1 cellular context compared by ENCODE assay signal in the genomic region with DNA sequence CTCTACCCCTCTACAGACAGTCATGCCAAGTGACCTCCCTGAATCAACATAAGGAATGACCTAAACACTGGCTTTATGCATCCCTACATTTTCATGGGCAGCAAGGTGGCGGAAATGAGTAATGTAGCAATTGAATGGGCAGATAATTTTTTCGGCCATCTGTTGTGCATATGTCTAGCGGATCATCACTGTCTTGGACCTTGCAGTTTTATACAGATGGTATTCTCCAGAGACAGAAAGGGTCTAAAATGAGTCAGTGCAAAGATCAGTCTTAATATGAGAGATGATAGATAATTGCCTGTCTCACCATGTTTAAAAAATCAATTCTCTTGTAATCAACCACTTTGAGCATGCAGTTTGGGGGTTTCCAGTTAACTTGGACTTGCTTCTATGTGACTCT.
TF ChIP-seq lines count a peak whose summit lies in the region.

No MANE protein-coding gene starts in this region.

TF ChIP-seq in SK-N-SH, 30 proteins besides CTCF, POLR2A, EP300 and RAD21 (continued from another document):
- TF ChIP-seq, protein P1, sequence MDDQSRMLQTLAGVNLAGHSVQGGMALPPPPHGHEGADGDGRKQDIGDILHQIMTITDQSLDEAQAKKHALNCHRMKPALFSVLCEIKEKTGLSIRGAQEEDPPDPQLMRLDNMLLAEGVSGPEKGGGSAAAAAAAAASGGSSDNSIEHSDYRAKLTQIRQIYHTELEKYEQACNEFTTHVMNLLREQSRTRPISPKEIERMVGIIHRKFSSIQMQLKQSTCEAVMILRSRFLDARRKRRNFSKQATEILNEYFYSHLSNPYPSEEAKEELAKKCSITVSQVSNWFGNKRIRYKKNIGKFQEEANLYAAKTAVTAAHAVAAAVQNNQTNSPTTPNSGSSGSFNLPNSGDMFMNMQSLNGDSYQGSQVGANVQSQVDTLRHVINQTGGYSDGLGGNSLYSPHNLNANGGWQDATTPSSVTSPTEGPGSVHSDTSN (IDR thresholded peaks at IDR 0.05) = peak; percentile 97
- TF ChIP-seq MXI1 (IDR thresholded peaks at IDR 0.05; ENCODE audit: low read depth, low read length) = no peak
- TF ChIP-seq FOXM1 (IDR thresholded peaks at IDR 0.05; ENCODE audit: low read depth) = peak; percentile 95
- peak; percentile 88 for TF ChIP-seq RCOR1 (IDR thresholded peaks at IDR 0.05; ENCODE audit: low read length)
- TF ChIP-seq FOXJ3 (CRISPR knock-in tag; IDR thresholded peaks at IDR 0.05) = peak; percentile 43; the same call in 1 of the 2 replicates
- TF ChIP-seq RFX5 (IDR thresholded peaks at IDR 0.05; ENCODE audit: low read length) = no peak
- TF ChIP-seq TAF1 (IDR thresholded peaks at IDR 0.05; ENCODE audit: borderline replicate concordance, low read depth, low read length) = no peak
- TF ChIP-seq JUND (IDR thresholded peaks at IDR 0.05) = peak; percentile 97
- peak; percentile 95 for TF ChIP-seq RXRA (IDR thresholded peaks at IDR 0.05; ENCODE audit: borderline replicate concordance, low read depth)
- peak; percentile 80 for TF ChIP-seq CHD2 (IDR thresholded peaks at IDR 0.05; ENCODE audit: low read length, partially characterized antibody)
- TF ChIP-seq SMC3 (IDR thresholded peaks at IDR 0.05; ENCODE audit: low read depth, low read length) = no peak
- TF ChIP-seq, protein P2, sequence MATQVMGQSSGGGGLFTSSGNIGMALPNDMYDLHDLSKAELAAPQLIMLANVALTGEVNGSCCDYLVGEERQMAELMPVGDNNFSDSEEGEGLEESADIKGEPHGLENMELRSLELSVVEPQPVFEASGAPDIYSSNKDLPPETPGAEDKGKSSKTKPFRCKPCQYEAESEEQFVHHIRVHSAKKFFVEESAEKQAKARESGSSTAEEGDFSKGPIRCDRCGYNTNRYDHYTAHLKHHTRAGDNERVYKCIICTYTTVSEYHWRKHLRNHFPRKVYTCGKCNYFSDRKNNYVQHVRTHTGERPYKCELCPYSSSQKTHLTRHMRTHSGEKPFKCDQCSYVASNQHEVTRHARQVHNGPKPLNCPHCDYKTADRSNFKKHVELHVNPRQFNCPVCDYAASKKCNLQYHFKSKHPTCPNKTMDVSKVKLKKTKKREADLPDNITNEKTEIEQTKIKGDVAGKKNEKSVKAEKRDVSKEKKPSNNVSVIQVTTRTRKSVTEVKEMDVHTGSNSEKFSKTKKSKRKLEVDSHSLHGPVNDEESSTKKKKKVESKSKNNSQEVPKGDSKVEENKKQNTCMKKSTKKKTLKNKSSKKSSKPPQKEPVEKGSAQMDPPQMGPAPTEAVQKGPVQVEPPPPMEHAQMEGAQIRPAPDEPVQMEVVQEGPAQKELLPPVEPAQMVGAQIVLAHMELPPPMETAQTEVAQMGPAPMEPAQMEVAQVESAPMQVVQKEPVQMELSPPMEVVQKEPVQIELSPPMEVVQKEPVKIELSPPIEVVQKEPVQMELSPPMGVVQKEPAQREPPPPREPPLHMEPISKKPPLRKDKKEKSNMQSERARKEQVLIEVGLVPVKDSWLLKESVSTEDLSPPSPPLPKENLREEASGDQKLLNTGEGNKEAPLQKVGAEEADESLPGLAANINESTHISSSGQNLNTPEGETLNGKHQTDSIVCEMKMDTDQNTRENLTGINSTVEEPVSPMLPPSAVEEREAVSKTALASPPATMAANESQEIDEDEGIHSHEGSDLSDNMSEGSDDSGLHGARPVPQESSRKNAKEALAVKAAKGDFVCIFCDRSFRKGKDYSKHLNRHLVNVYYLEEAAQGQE (IDR thresholded peaks at IDR 0.05; ENCODE audit: low read depth, low read length) = no peak
- peak; percentile 73; the same call in 1 of the 2 replicates for TF ChIP-seq SIN3A (IDR thresholded peaks at IDR 0.05; ENCODE audit: borderline replicate concordance, low read depth, low read length)
- TF ChIP-seq MEF2A (IDR thresholded peaks at IDR 0.05; ENCODE audit: borderline replicate concordance, low read depth) = peak; percentile 58; the same call in 1 of the 2 replicates
- peak; percentile 93 for TF ChIP-seq TEAD4 (IDR thresholded peaks at IDR 0.05; ENCODE audit: borderline replicate concordance, insufficient read depth)
- TF ChIP-seq TCF12 (IDR thresholded peaks at IDR 0.05) = peak; percentile 100
- peak; percentile 94 for TF ChIP-seq NFIC (IDR thresholded peaks at IDR 0.05; ENCODE audit: borderline replicate concordance)
- TF ChIP-seq, protein P3, sequence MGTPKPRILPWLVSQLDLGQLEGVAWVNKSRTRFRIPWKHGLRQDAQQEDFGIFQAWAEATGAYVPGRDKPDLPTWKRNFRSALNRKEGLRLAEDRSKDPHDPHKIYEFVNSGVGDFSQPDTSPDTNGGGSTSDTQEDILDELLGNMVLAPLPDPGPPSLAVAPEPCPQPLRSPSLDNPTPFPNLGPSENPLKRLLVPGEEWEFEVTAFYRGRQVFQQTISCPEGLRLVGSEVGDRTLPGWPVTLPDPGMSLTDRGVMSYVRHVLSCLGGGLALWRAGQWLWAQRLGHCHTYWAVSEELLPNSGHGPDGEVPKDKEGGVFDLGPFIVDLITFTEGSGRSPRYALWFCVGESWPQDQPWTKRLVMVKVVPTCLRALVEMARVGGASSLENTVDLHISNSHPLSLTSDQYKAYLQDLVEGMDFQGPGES (IDR thresholded peaks at IDR 0.05; ENCODE audit: low read depth, low read length) = no peak
